In genomic region chr9:72203205-72203803, GRCh38 we compare ENCODE assay signal across 8 cellular contexts. TPM values are rescaled to one million over a fixed set of nuclear protein-coding genes. Genes with fewer than 3 reads are reported as not detected.
DNase-seq lines count a peak whose midpoint lies in the region; ATAC-seq and TF ChIP-seq lines count a peak whose summit lies in the region.

No MANE protein-coding gene starts in this region.

- 0 out of 2 replicates have a peak, but pooled peaks cover 3% of the 10 kb centered on the region for H4K20me1 ChIP-seq in PC-9 (ENCODE audit: insufficient read depth)

- H3F3A ChIP-seq in PC-9 (ENCODE audit: insufficient read depth, low read depth): no peaks in the 10 kb centered on the region

- no peaks in the 10 kb centered on the region for H3K9me2 ChIP-seq in PC-9 (ENCODE audit: insufficient read depth)

- H3K36me3 ChIP-seq in PC-9 (ENCODE audit: low read depth) (no peaks in the 10 kb centered on the region), upper lobe of right lung (no peaks in the 10 kb centered on the region)

- peak; percentile 63 for ATAC-seq in GM19328 (IDR thresholded peaks at IDR 0.05; ENCODE audit: unreplicated experiment)
- peak; percentile 42 for ATAC-seq in HG03175 (IDR thresholded peaks at IDR 0.05; ENCODE audit: unreplicated experiment)
- ATAC-seq in upper lobe of right lung: peak; percentile 82

- no peaks in the 10 kb centered on the region for H3K9me3 ChIP-seq in PC-9 (ENCODE audit: insufficient read depth, low read depth)
- H3K9me3 ChIP-seq in upper lobe of right lung: no peaks in the 10 kb centered on the region

- H3K4me1 ChIP-seq in PC-9 (replicated peaks; ENCODE audit: insufficient read depth) (no peaks in the 10 kb centered on the region), upper lobe of right lung (no peaks in the 10 kb centered on the region)

- intact Hi-C loops in PC-9 (cut with micrococcal nuclease; ENCODE audit: unreplicated experiment) (loop anchor here (5.0 kb wide), 2 partner anchors 51 to 166 kb away; no protein-coding TSS in a partner anchor), upper lobe of right lung (cut with DNase I) (no loop called here)

- POLR2A ChIA-PET in PC-9 (lab: Charles Lee; ENCODE audit: unreplicated experiment): no interaction called here

- H3K27ac ChIP-seq in PC-9 (no peak overlapping the region), upper lobe of right lung (no peak overlapping the region)

- CTCF ChIA-PET in PC-9 (lab: Charles Lee): interaction anchor here (0.5 kb wide), 1 partner anchor 289 kb away, joined by 3 read pairs; no protein-coding TSS in a partner anchor

- TF ChIP-seq CTCF in PC-9 (conservative IDR thresholded peaks at IDR 0.05) (peak; percentile 65), fibroblast of mammary gland (conservative IDR thresholded peaks at IDR 0.05; ENCODE audit: control insufficient read depth, insufficient read depth, low read depth, low read length) (peak; percentile 53), upper lobe of right lung (IDR thresholded peaks at IDR 0.05) (peak; percentile 39)

- no peaks in the 10 kb centered on the region for H3K79me2 ChIP-seq in PC-9 (ENCODE audit: low read depth)

- no peak overlapping the region for H2AFZ ChIP-seq in PC-9

- no peaks in the 10 kb centered on the region for H3K27me3 ChIP-seq in PC-9 (ENCODE audit: insufficient read depth, low read depth)
- no peaks in the 10 kb centered on the region for H3K27me3 ChIP-seq in upper lobe of right lung

- no peak overlapping the region for H3K4me3 ChIP-seq in PC-9
- no peak overlapping the region for H3K4me3 ChIP-seq in fibroblast of mammary gland (ENCODE audit: control insufficient read depth, low read depth, low read length)
- H3K4me3 ChIP-seq in upper lobe of right lung: no peak overlapping the region

- H3K4me2 ChIP-seq in PC-9: no peak overlapping the region

- DNase-seq in DMS53 treated with DMSO at 0.1 percent for 48 hours (lab: John Stamatoyannopoulos, UW; ENCODE audit: unreplicated experiment) (peak; percentile 71), PC-9 (peak in 1 of 2 experiments; percentile 15), fibroblast of mammary gland (ENCODE audit: low read depth) (peak; percentile 36), upper lobe of right lung (no peak), OCI-M2 (lab: John Stamatoyannopoulos, UW; ENCODE audit: unreplicated experiment) (no peak)
- no peak for DNase-seq in stimulated activated CD4-positive, alpha-beta T cell treated with anti-CD3 and anti-CD28 coated beads, Interleukin-2, amount 100 ng/mL, for 24 hours

- BruUV-seq in PC-9 (replicated peaks; lab: Mats Ljungman, UMichigan): no TSS peak

RNA-seq across cellular contexts. Expression of gene GDA, which starts 54.1 kb away (rescaled TPM):
- total RNA-seq in PC-9 (2021): 98.1 and 142 TPM in 2 replicates
- 0.20 TPM for total RNA-seq in upper lobe of right lung

Comparison
In these comparisons a context has a peak if more than half of its experiments do, and no peak if none do; other contexts are left out.
1. DNase-seq: peak in DMS53 treated with DMSO at 0.1 percent for 48 hours (single experiment) and fibroblast of mammary gland (single experiment); none in upper lobe of right lung (single experiment), stimulated activated CD4-positive, alpha-beta T cell treated with anti-CD3 and anti-CD28 coated beads, Interleukin-2, amount 100 ng/mL, for 24 hours (0 of 2) and OCI-M2 (single experiment).
2. RNA of gene GDA, which starts 54.1 kb away (total RNA-seq): 98.1 to 142 TPM in PC-9; 0.20 TPM in upper lobe of right lung (single experiment); every median in the first group is over 10 times any median in the second.
3. Peak in every context shown above with its lines, with median percentiles within 50 percentile points of each other: ATAC-seq and CTCF ChIP-seq.